Comparison of ENCODE assay signal across 9 cellular contexts in the genomic region with DNA sequence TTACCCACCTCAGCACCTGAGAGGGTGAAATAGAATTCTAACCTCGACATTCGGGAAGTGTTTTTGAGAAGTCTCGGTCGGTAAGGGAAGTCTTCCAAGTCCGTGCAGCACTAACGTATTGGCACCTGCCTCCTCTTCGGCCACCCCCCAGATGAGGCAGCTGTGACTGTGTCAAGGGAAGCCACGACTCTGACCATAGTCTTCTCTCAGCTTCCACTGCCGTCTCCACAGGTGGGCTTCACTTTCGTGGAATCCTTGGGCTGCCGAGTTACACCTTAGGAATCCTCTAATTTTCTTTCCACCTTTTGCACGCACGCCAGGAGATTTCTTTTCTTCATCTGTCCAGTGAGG. TPM values are rescaled to one million over a fixed set of nuclear protein-coding genes. Genes with fewer than 3 reads are reported as not detected.
DNase-seq lines count a peak whose midpoint lies in the region; TF ChIP-seq lines count a peak whose summit lies in the region.
"Had no signal": no experiment of that assay in that cellular context is flagged by ENCODE, and none has a peak within 500 bp of the region (broad histone marks: within the 10 kb centered on the region; RNA-seq: fewer than 3 reads in every experiment).

No MANE protein-coding gene starts in this region.

- H3K9me2 ChIP-seq in OCI-LY1 (ENCODE audit: low read depth, low read length): no peaks in the 10 kb centered on the region

- H2BK12ac ChIP-seq in H9 (ENCODE audit: insufficient read length, low read depth, low read length): no peak overlapping the region

- H3K23ac ChIP-seq in H9 (ENCODE audit: insufficient read length, low read depth, low read length): no peak overlapping the region

- no peaks in the 10 kb centered on the region for H3K27me3 Mint-ChIP-seq in H9 (ENCODE audit: low read depth)

- H3K14ac ChIP-seq in H9 (ENCODE audit: insufficient read depth, low read length): no peak overlapping the region

- peak overlapping the region; percentile 92 to 96 for H3K4me3 Mint-ChIP-seq in H9

- H2BK120ac ChIP-seq in H9 (ENCODE audit: low read depth, low read length, poor library complexity, severe bottlenecking): no peak overlapping the region

- DNase-seq in ELR (ENCODE audit: low read depth) (peak; percentile 39), H9 (no peak), NCI-H2029 (lab: John Stamatoyannopoulos, UW) (no peak), NCI-H1105 treated with DMSO at 0.1 percent for 48 hours (lab: John Stamatoyannopoulos, UW) (no peak), HuH-7.5 (ENCODE audit: low spot score) (no peak)

- H3K56ac ChIP-seq in H9 (ENCODE audit: insufficient read length, low read depth, low read length): no peak overlapping the region

- H3K4me1 ChIP-seq in H9 (ENCODE audit: insufficient read depth, low read length) (no peaks in the 10 kb centered on the region; the same call in 1 of the 2 replicates), OCI-LY1 (ENCODE audit: insufficient read depth, low read length, severe bottlenecking) (peaks cover 18% of the 10 kb centered on the region), duodenal mucosa (ENCODE audit: control insufficient read depth in 1 of 2, insufficient read depth in 2 of 2, low read length in 2 of 2) (peaks cover 0 to 4% of the 10 kb centered on the region in 2 donors), muscle layer of duodenum (ENCODE audit: control insufficient read depth in 1 of 2, insufficient read depth in 2 of 2, low read length in 2 of 2) (peaks cover 0 to 17% of the 10 kb centered on the region in 2 donors)

- no peak overlapping the region for H2AK5ac ChIP-seq in H9 (ENCODE audit: insufficient read length, low read length)

- H3K36me3 Mint-ChIP-seq in H9 (ENCODE audit: insufficient read depth in 1 of 3, low read depth in 3 of 3): peaks cover 0 to 17% (median 12%) of the 10 kb centered on the region in 3 experiments; a peak in 5 of 7 replicates

- no peak overlapping the region for H2BK20ac ChIP-seq in H9 (ENCODE audit: low read depth, low read length, poor library complexity, severe bottlenecking)

- H3K27ac ChIP-seq in H9 (ENCODE audit: insufficient read length, low read depth, low read length) (no peak overlapping the region), OCI-LY1 (ENCODE audit: low read depth, low read length, poor library complexity, severe bottlenecking) (peak overlapping the region; percentile 71), duodenal mucosa (ENCODE audit: low read depth, low read length) (peak overlapping the region; percentile 95), muscle layer of duodenum (ENCODE audit: low read length) (peak overlapping the region; percentile 89)

- no peaks in the 10 kb centered on the region for H3F3A ChIP-seq in OCI-LY1 (ENCODE audit: insufficient read depth, low read length)

- H3K79me2 ChIP-seq in H9 (ENCODE audit: insufficient read depth, low read length): no peaks in the 10 kb centered on the region
- H3K79me2 ChIP-seq in OCI-LY1 (ENCODE audit: insufficient read depth, low read length): peaks cover 10% of the 10 kb centered on the region

- peak overlapping the region; percentile 78 for H3K4me3 ChIP-seq in OCI-LY1 (ENCODE audit: low read depth, low read length, poor library complexity, severe bottlenecking)
- H3K4me3 ChIP-seq in duodenal mucosa (ENCODE audit: low read depth in 1 of 2, low read length in 2 of 2): peak overlapping the region; percentile 90 to 97
- H3K4me3 ChIP-seq in muscle layer of duodenum (ENCODE audit: low read depth in 1 of 2, low read length in 2 of 2): peak overlapping the region; percentile 77 to 81

- H3K4me1 Mint-ChIP-seq in H9: peaks cover 7 to 13% of the 10 kb centered on the region in 2 experiments

- H4K20me1 ChIP-seq in H9 (ENCODE audit: control insufficient read depth, insufficient read depth, insufficient read length): no peaks in the 10 kb centered on the region
- no peaks in the 10 kb centered on the region for H4K20me1 ChIP-seq in OCI-LY1 (ENCODE audit: insufficient read depth, low read length)

- peak overlapping the region; percentile 36 to 91 (median 85); a peak in 4 of 7 replicates for H3K27ac Mint-ChIP-seq in H9

- no peak overlapping the region for H2BK15ac ChIP-seq in H9 (ENCODE audit: low read depth, low read length)

- H3K4ac ChIP-seq in H9 (ENCODE audit: low read depth, low read length): no peak overlapping the region

- WGBS in H9 (ENCODE audit: extremely low coverage, insufficient read length, low lambda C conversion rate): no CpG with 5 or more reads among the region's 13 CpGs

- H3K9me3 ChIP-seq in H9 (ENCODE audit: control insufficient read depth, low read depth, low read length): no peaks in the 10 kb centered on the region
- no peaks in the 10 kb centered on the region for H3K9me3 ChIP-seq in OCI-LY1 (ENCODE audit: low read length)
- no peaks in the 10 kb centered on the region for H3K9me3 ChIP-seq in duodenal mucosa (ENCODE audit: control insufficient read depth in 1 of 2, low read length in 2 of 2)
- H3K9me3 ChIP-seq in muscle layer of duodenum (ENCODE audit: control insufficient read depth in 1 of 2, low read length in 2 of 2): no peaks in the 10 kb centered on the region

- H3K23me2 ChIP-seq in H9 (ENCODE audit: insufficient read length, low read depth, low read length, poor library complexity, severe bottlenecking): peaks cover 5% of the 10 kb centered on the region

- no peak overlapping the region for H2BK5ac ChIP-seq in H9 (ENCODE audit: insufficient read length, low read length)

- H3T11ph ChIP-seq in H9 (ENCODE audit: low read length): no peak overlapping the region

- H3K27me3 ChIP-seq in H9 (ENCODE audit: insufficient read depth, low read length) (no peaks in the 10 kb centered on the region), OCI-LY1 (ENCODE audit: insufficient read depth, low read length) (no peaks in the 10 kb centered on the region), duodenal mucosa (ENCODE audit: control insufficient read depth in 1 of 2, insufficient read depth in 2 of 2, low read length in 2 of 2) (no peaks in the 10 kb centered on the region), muscle layer of duodenum (ENCODE audit: low read depth, low read length) (no peaks in the 10 kb centered on the region)

- H3K79me1 ChIP-seq in H9 (ENCODE audit: insufficient read depth, low read depth, low read length, poor library complexity, severe bottlenecking): no peaks in the 10 kb centered on the region

- peak overlapping the region; percentile 14 for H2AFZ ChIP-seq in H9 (ENCODE audit: low read length)
- no peak overlapping the region for H2AFZ ChIP-seq in OCI-LY1 (ENCODE audit: low read length)

- no peak overlapping the region for H4K91ac ChIP-seq in H9 (ENCODE audit: insufficient read length, low read depth, low read length)

- H3K4me2 ChIP-seq in H9 (ENCODE audit: insufficient read depth, insufficient read length, low read length): peak overlapping the region; percentile 99
- H3K4me2 ChIP-seq in OCI-LY1 (ENCODE audit: low read length): peak overlapping the region; percentile 99

- H3K9ac ChIP-seq in H9 (ENCODE audit: extremely low read depth, insufficient read length, low read length) (peak overlapping the region; percentile 55), OCI-LY1 (ENCODE audit: low read length) (peak overlapping the region; percentile 74), duodenal mucosa (ENCODE audit: low read depth in 1 of 2, low read length in 2 of 2) (peak overlapping the region; percentile 84 to 85)

- TF ChIP-seq CTCF in H9 (conservative IDR thresholded peaks at IDR 0.05): no peak
- TF ChIP-seq CTCF in OCI-LY1 (IDR thresholded peaks at IDR 0.05; ENCODE audit: low read length): no peak

- H3K18ac ChIP-seq in H9 (ENCODE audit: insufficient read length, low read depth, low read length): no peak overlapping the region

- H3K36me3 ChIP-seq in OCI-LY1 (ENCODE audit: insufficient read depth, low read length) (peaks cover 31% of the 10 kb centered on the region; the same call in 1 of the 2 replicates), duodenal mucosa (ENCODE audit: control insufficient read depth in 1 of 2, insufficient read depth in 2 of 2, low read length in 2 of 2) (peaks cover 21 to 24% of the 10 kb centered on the region in 2 donors), muscle layer of duodenum (ENCODE audit: control insufficient read depth in 1 of 2, insufficient read depth in 2 of 2, low read length in 2 of 2) (peaks cover 9 to 32% of the 10 kb centered on the region in 2 donors)

- no peak overlapping the region for H4K8ac ChIP-seq in H9 (replicated peaks; ENCODE audit: insufficient read length, low read depth, low read length)

- no peaks in the 10 kb centered on the region for H3K9me3 Mint-ChIP-seq in H9

- no peak overlapping the region for H4K5ac ChIP-seq in H9 (ENCODE audit: insufficient read length, low read depth, low read length)

RNA-seq across cellular contexts. Expression of a gene that starts 0.8 kb away (rescaled TPM):
- 34.1 and 34.8 TPM in 2 replicates for total RNA-seq in H9 (2021)

RNA-seq across cellular contexts. Expression of a gene that starts 34.8 kb away (rescaled TPM):
- total RNA-seq in H9 (2021): not detected in 2 replicates
- total RNA-seq: T-helper 2 cell treated with Interferon-gamma antibody and Interleukin-4, amounts not matched to agents 100 ng/mL and 5 ng/mL, for 36 hours had no signal

RNA-seq across cellular contexts. Expression of a gene that starts 52.6 kb away (rescaled TPM):
- 6.2 and 7.2 TPM in 2 replicates for total RNA-seq in H9 (2021)
